In the genomic region with DNA sequence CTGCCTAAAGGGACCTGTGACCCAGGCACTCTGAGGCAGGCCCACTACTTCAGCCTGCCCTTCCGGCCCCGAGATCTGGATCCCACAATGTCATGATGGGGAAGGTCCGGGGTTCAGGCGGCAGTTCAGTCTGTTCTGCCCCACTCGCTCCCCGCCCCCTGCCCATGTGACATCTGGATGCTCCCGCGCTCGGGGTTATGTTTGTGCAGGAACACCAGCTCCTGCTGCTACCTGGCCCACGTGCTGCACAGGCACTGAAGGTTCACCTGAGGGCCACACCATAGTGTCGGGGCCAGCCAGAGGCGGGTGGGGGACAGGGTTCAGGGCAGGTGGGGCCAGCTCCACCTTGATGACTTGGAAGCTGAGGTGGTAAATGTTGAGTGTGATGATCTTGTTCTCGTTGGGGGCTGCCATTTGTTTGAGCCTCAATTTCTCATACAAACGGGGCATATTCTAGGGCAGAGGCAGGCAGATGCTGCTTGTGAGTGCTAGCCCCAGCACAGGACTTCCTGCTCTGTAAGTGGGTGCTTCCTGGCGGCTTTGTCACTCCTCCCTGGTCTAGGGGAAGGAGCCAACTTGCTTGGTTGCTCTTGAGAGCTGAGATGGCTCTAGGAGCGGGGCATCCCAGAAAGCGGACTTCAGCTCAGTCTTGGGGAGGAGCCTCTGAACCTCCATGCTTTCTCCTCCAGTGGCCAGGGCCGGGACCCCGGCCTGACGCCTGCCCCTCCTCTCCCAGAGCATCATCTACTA, we compare ENCODE assay signal across 25 cellular contexts. TPM values are rescaled to one million over a fixed set of nuclear protein-coding genes. Genes with fewer than 3 reads are reported as not detected.
DNase-seq lines count a peak whose midpoint lies in the region; ATAC-seq lines count a peak whose summit lies in the region.
"Had no signal": no experiment of that assay in that cellular context is flagged by ENCODE, and none has a peak within 500 bp of the region (broad histone marks: within the 10 kb centered on the region; RNA-seq: fewer than 3 reads in every experiment).

No MANE protein-coding gene starts in this region.

- no peaks in the 10 kb centered on the region for H3K9me3 Mint-ChIP-seq in activated T-cell treated with anti-CD3 and anti-CD28 coated beads, Interleukin-2, amount 50 U/mL, for 24 hours
- H3K9me3 Mint-ChIP-seq in activated T-cell treated with anti-CD3 and anti-CD28 coated beads, Interleukin-2, amount 50 U/mL, for 4 hours, result no peaks in the 10 kb centered on the region
- no peaks in the 10 kb centered on the region for H3K9me3 Mint-ChIP-seq in dendritic cell treated with granulocyte-macrophage colony-stimulating factor and Interleukin-4, amounts not matched to agents 40 ng/mL and 50 ng/mL, for 4 days
- H3K9me3 Mint-ChIP-seq: activated T-helper 1 cell treated with anti-CD3 and anti-CD28 coated beads, Interleukin-12 subunit alpha, Interleukin-12 subunit beta, Interleukin-2, Interleukin-4 antibody, amounts not matched to agents 30 ng/mL and 10 ng/mL and 1 ng/mL, durations not matched to agents 14 hours and 24 hours and 36 hours had no signal

- no peak for DNase-seq in activated T-cell treated with anti-CD3 and anti-CD28 coated beads, Interleukin-2, amount 50 U/mL, for 24 hours
- DNase-seq in activated T-cell treated with anti-CD3 and anti-CD28 coated beads, Interleukin-2, amount 50 U/mL, for 4 hours, result no peak
- no peak for DNase-seq in T-helper 17 cell
- DNase-seq in trophoblast cell, result no peak
- no peak for DNase-seq in kidney glomerular epithelial cell (lab: John Stamatoyannopoulos, UW)
- DNase-seq in foreskin melanocyte, result no peak
- DNase-seq: ACHN; activated CD4-positive, alpha-beta T cell treated with anti-CD3 and anti-CD28 coated beads for 48 hours; cerebellar nuclear complex; DMS79 treated with DMSO at 0.1 percent for 48 hours; effector CD4-positive, alpha-beta T cell; GM23248; KBM-7; NCI-H187 treated with DMSO at 0.1 percent for 48 hours; NCI-H345; nucleus accumbens had no signal

- no peak overlapping the region for H4K8ac ChIP-seq in trophoblast cell (ENCODE audit: low read depth, low read length)

- no peak overlapping the region for H2BK120ac ChIP-seq in trophoblast cell (ENCODE audit: insufficient read depth, low read length, poor library complexity)

- intact Hi-C loops in dendritic cell treated with granulocyte-macrophage colony-stimulating factor and Interleukin-4, amounts not matched to agents 40 ng/mL and 50 ng/mL, for 4 days (cut with micrococcal nuclease), result no loop called here

- no peak overlapping the region for H3K23ac ChIP-seq in trophoblast cell (ENCODE audit: low read length)

- H3K27ac Mint-ChIP-seq in activated T-cell treated with anti-CD3 and anti-CD28 coated beads, Interleukin-2, amount 50 U/mL, for 24 hours, result peak overlapping the region; percentile 74
- H3K27ac Mint-ChIP-seq in T-helper 17 cell, result peak overlapping the region; percentile 76
- H3K27ac Mint-ChIP-seq in dendritic cell treated with granulocyte-macrophage colony-stimulating factor and Interleukin-4, amounts not matched to agents 40 ng/mL and 50 ng/mL, for 4 days, result peak overlapping the region; percentile 44
- H3K27ac Mint-ChIP-seq: activated T-helper 1 cell treated with anti-CD3 and anti-CD28 coated beads, Interleukin-12 subunit alpha, Interleukin-12 subunit beta, Interleukin-2, Interleukin-4 antibody, amounts not matched to agents 30 ng/mL and 10 ng/mL and 1 ng/mL, durations not matched to agents 14 hours and 24 hours and 36 hours had no signal

- H3K14ac ChIP-seq in trophoblast cell (ENCODE audit: low read length), result no peak overlapping the region

- no CpG with 5 or more reads among the region's 20 CpGs for WGBS in trophoblast cell (ENCODE audit: extremely low coverage, insufficient coverage, insufficient read length)

- no peaks in the 10 kb centered on the region for H3K27me3 ChIP-seq in trophoblast cell (ENCODE audit: insufficient read depth, low read length)
- H3K27me3 ChIP-seq: ascending aorta, esophagus muscularis mucosa, left lung had no signal

- H4K12ac ChIP-seq in trophoblast cell (ENCODE audit: low read depth, low read length), result no peak overlapping the region

- H3K18ac ChIP-seq in trophoblast cell (ENCODE audit: low read length), result no peak overlapping the region

- H3K9me3 ChIP-seq in T-helper 17 cell (ENCODE audit: control insufficient read depth, low read length, poor library complexity, severe bottlenecking) (no peaks in the 10 kb centered on the region), trophoblast cell (ENCODE audit: insufficient read depth, low read depth, low read length) (peaks cover 3% of the 10 kb centered on the region)
- H3K9me3 ChIP-seq: ascending aorta, esophagus muscularis mucosa, left lung had no signal

- H3K4ac ChIP-seq in trophoblast cell (ENCODE audit: low read depth, low read length), result no peak overlapping the region

- peaks cover 4% of the 10 kb centered on the region for H3K79me1 ChIP-seq in trophoblast cell (ENCODE audit: low read length)

- H2AFZ ChIP-seq in trophoblast cell (ENCODE audit: insufficient read depth, low read length, poor library complexity), result no peak overlapping the region
- H2AFZ ChIP-seq: GM23248, PC-9 had no signal

- no peak overlapping the region for H2BK5ac ChIP-seq in trophoblast cell (ENCODE audit: low read depth, low read length, poor library complexity)

- no peak overlapping the region for H2AK5ac ChIP-seq in trophoblast cell (ENCODE audit: low read length)

- H3K4me3 Mint-ChIP-seq in activated T-cell treated with anti-CD3 and anti-CD28 coated beads, Interleukin-2, amount 50 U/mL, for 24 hours, result no peak overlapping the region
- no peak overlapping the region for H3K4me3 Mint-ChIP-seq in activated T-cell treated with anti-CD3 and anti-CD28 coated beads, Interleukin-2, amount 50 U/mL, for 4 hours
- H3K4me3 Mint-ChIP-seq in T-helper 17 cell, result no peak overlapping the region
- H3K4me3 Mint-ChIP-seq in dendritic cell treated with granulocyte-macrophage colony-stimulating factor and Interleukin-4, amounts not matched to agents 40 ng/mL and 50 ng/mL, for 4 days, result no peak overlapping the region
- H3K4me3 Mint-ChIP-seq: activated T-helper 1 cell treated with anti-CD3 and anti-CD28 coated beads, Interleukin-12 subunit alpha, Interleukin-12 subunit beta, Interleukin-2, Interleukin-4 antibody, amounts not matched to agents 30 ng/mL and 10 ng/mL and 1 ng/mL, durations not matched to agents 14 hours and 24 hours and 36 hours had no signal

- H3K36me3 Mint-ChIP-seq in activated T-cell treated with anti-CD3 and anti-CD28 coated beads, Interleukin-2, amount 50 U/mL, for 24 hours (ENCODE audit: low read depth), result peaks cover 93% of the 10 kb centered on the region
- peaks cover 9% of the 10 kb centered on the region for H3K36me3 Mint-ChIP-seq in activated T-cell treated with anti-CD3 and anti-CD28 coated beads, Interleukin-2, amount 50 U/mL, for 4 hours (ENCODE audit: insufficient read depth)
- no peaks in the 10 kb centered on the region for H3K36me3 Mint-ChIP-seq in T-helper 17 cell (ENCODE audit: low read depth)
- peaks cover 97% of the 10 kb centered on the region for H3K36me3 Mint-ChIP-seq in dendritic cell treated with granulocyte-macrophage colony-stimulating factor and Interleukin-4, amounts not matched to agents 40 ng/mL and 50 ng/mL, for 4 days (ENCODE audit: low read depth)

- no peak overlapping the region for H2BK12ac ChIP-seq in trophoblast cell (ENCODE audit: low read length)

- H3K4me2 ChIP-seq in trophoblast cell (ENCODE audit: low read length), result no peak overlapping the region
- H3K4me2 ChIP-seq: PC-9 had no signal

- no peak overlapping the region for H3K27ac ChIP-seq in trophoblast cell (ENCODE audit: low read depth, low read length)
- H3K27ac ChIP-seq: ascending aorta, esophagus muscularis mucosa, GM23248, left lung, PC-9, SK-N-MC had no signal

- H3K4me3 ChIP-seq in trophoblast cell (ENCODE audit: low read depth, low read length), result peak overlapping the region; percentile 35
- H3K4me3 ChIP-seq: ascending aorta, esophagus muscularis mucosa, GM23248, left lung, PC-9, SK-N-MC had no signal

- peaks cover 6 to 12% of the 10 kb centered on the region in 2 experiments for H3K4me1 ChIP-seq in trophoblast cell (ENCODE audit: control insufficient read depth in 1 of 2, insufficient read depth in 2 of 2, low read length in 2 of 2)

- ATAC-seq in activated T-cell treated with anti-CD3 and anti-CD28 coated beads, Interleukin-2, amount 50 U/mL, for 4 hours, result no peak
- ATAC-seq in T-helper 17 cell, result peak; percentile 18
- no peak for ATAC-seq in GM19452 (IDR thresholded peaks at IDR 0.05; ENCODE audit: unreplicated experiment)
- ATAC-seq: left lung had no signal

- H3K4me1 Mint-ChIP-seq in activated T-cell treated with anti-CD3 and anti-CD28 coated beads, Interleukin-2, amount 50 U/mL, for 24 hours (ENCODE audit: low read depth), result peaks cover 24% of the 10 kb centered on the region
- peaks cover 20% of the 10 kb centered on the region for H3K4me1 Mint-ChIP-seq in activated T-cell treated with anti-CD3 and anti-CD28 coated beads, Interleukin-2, amount 50 U/mL, for 4 hours (ENCODE audit: low read depth)
- H3K4me1 Mint-ChIP-seq in T-helper 17 cell, result peaks cover 15% of the 10 kb centered on the region
- peaks cover 32% of the 10 kb centered on the region for H3K4me1 Mint-ChIP-seq in dendritic cell treated with granulocyte-macrophage colony-stimulating factor and Interleukin-4, amounts not matched to agents 40 ng/mL and 50 ng/mL, for 4 days (ENCODE audit: low read depth)

- no peak overlapping the region for H4K91ac ChIP-seq in trophoblast cell (ENCODE audit: low read depth, low read length)

- peaks cover 5% of the 10 kb centered on the region for H3K79me2 ChIP-seq in trophoblast cell (ENCODE audit: control insufficient read depth, insufficient read depth, low read length, poor library complexity)

- no peak overlapping the region for H3K9ac ChIP-seq in trophoblast cell (ENCODE audit: low read length)
- H3K9ac ChIP-seq: GM23248 had no signal

- no peaks in the 10 kb centered on the region for H3K27me3 Mint-ChIP-seq in activated T-cell treated with anti-CD3 and anti-CD28 coated beads, Interleukin-2, amount 50 U/mL, for 24 hours
- no peaks in the 10 kb centered on the region for H3K27me3 Mint-ChIP-seq in activated T-cell treated with anti-CD3 and anti-CD28 coated beads, Interleukin-2, amount 50 U/mL, for 4 hours (ENCODE audit: low read depth)
- H3K27me3 Mint-ChIP-seq in T-helper 17 cell, result no peaks in the 10 kb centered on the region
- H3K27me3 Mint-ChIP-seq in dendritic cell treated with granulocyte-macrophage colony-stimulating factor and Interleukin-4, amounts not matched to agents 40 ng/mL and 50 ng/mL, for 4 days, result no peaks in the 10 kb centered on the region

- peaks cover 74 to 78% of the 10 kb centered on the region in 2 experiments for H3K36me3 ChIP-seq in trophoblast cell (ENCODE audit: control insufficient read depth in 1 of 2, insufficient read depth in 2 of 2, low read length in 2 of 2)

RNA-seq across cellular contexts. Expression of gene SIPA1, which starts 4.3 kb away (rescaled TPM):
- total RNA-seq in activated T-cell treated with anti-CD3 and anti-CD28 coated beads, Interleukin-2, amount 50 U/mL, for 4 hours, result 100 to 1,000 TPM in 1 of 3 donors, 10 to 100 TPM in 2; 80.0 to 101 (median 95.4) TPM
- total RNA-seq in T-helper 17 cell, result 100 to 1,000 TPM; 142 to 182 TPM
- polyA plus RNA-seq in trophoblast cell (2013), result 25.5 and 28.2 TPM in 2 replicates

RNA-seq across cellular contexts. Expression of gene PCNX3, which starts 18.0 kb away (rescaled TPM):
- total RNA-seq in activated T-cell treated with anti-CD3 and anti-CD28 coated beads, Interleukin-2, amount 50 U/mL, for 4 hours, result 10 to 100 TPM; 55.8 to 59.7 (median 59.5) TPM
- total RNA-seq in T-helper 17 cell, result 10 to 100 TPM; 56.0 to 60.5 TPM
- polyA plus RNA-seq in trophoblast cell (2013), result 26.5 TPM in 2 replicates

RNA-seq across cellular contexts. Expression of gene MAP3K11, which starts 19.5 kb away (rescaled TPM):
- 10 to 100 TPM; 71.8 to 87.1 (median 74.3) TPM for total RNA-seq in activated T-cell treated with anti-CD3 and anti-CD28 coated beads, Interleukin-2, amount 50 U/mL, for 4 hours
- 10 to 100 TPM; 63.1 to 64.6 TPM for total RNA-seq in T-helper 17 cell
- polyA plus RNA-seq in trophoblast cell (2013), result 50.2 and 51.4 TPM in 2 replicates

RNA-seq across cellular contexts. Expression of gene RELA, which starts 29.2 kb away (rescaled TPM):
- 100 to 1,000 TPM; 108 to 118 (median 111) TPM for total RNA-seq in activated T-cell treated with anti-CD3 and anti-CD28 coated beads, Interleukin-2, amount 50 U/mL, for 4 hours
- 100 to 1,000 TPM; 302 to 378 TPM for total RNA-seq in T-helper 17 cell
- polyA plus RNA-seq in trophoblast cell (2013), result 69.3 and 74.1 TPM in 2 replicates

RNA-seq across cellular contexts. Expression of gene KCNK7, which starts 38.0 kb away (rescaled TPM):
- total RNA-seq in activated T-cell treated with anti-CD3 and anti-CD28 coated beads, Interleukin-2, amount 50 U/mL, for 4 hours, result 1 to 10 TPM; 1.4 to 2.1 (median 1.4) TPM
- 1 to 10 TPM; 4.7 to 5.7 TPM for total RNA-seq in T-helper 17 cell
- 0.03 and 0.04 TPM in 2 replicates for polyA plus RNA-seq in trophoblast cell (2013)
- total RNA-seq: ascending aorta, GM23248, PC-9, temporal lobe had no signal
- polyA plus RNA-seq: GM23248 had no signal
